ENCODE assay signal across 1 cellular context in genomic region chr22:20955548-20955947, GRCh38.
TF ChIP-seq lines count a peak whose summit lies in the region.

No MANE protein-coding gene starts in this region.

TF ChIP-seq in K562, 482 proteins besides CTCF, POLR2A, EP300 and RAD21 (continued from another document and continues in another):
- no peak for TF ChIP-seq TCF7 (IDR thresholded peaks at IDR 0.05; ENCODE audit: borderline replicate concordance)
- TF ChIP-seq SRF (CRISPR knock-in tag; IDR thresholded peaks at IDR 0.05): 0 out of 4 replicates have a peak, but pooled peaks of 1 of the 2 experiments have one; percentile 29
- no peak for TF ChIP-seq MYC (IDR thresholded peaks at IDR 0.05; ENCODE audit: low read depth, low read length)
- no peak for TF ChIP-seq MYC (CRISPR knock-in tag; IDR thresholded peaks at IDR 0.05; ENCODE audit: borderline replicate concordance, low read depth)
- no peak for TF ChIP-seq SAP30 (IDR thresholded peaks at IDR 0.05; ENCODE audit: borderline replicate concordance, insufficient read depth, low read depth, low read length, poor library complexity, severe bottlenecking)
- no peak for TF ChIP-seq RB1 (IDR thresholded peaks at IDR 0.05; ENCODE audit: low read depth)
- TF ChIP-seq ESRRB (CRISPR knock-in tag; IDR thresholded peaks at IDR 0.05; ENCODE audit: borderline replicate concordance): no peak
- TF ChIP-seq CBX3 (IDR thresholded peaks at IDR 0.05; ENCODE audit: borderline replicate concordance in 1 of 2, low read length in 2 of 2): 0 out of 3 replicates have a peak, but pooled peaks of 1 of the 2 experiments have one; percentile 11
- TF ChIP-seq ZKSCAN1 (IDR thresholded peaks at IDR 0.05; ENCODE audit: low read depth, low read length): peak; percentile 89
- TF ChIP-seq NR2F6 (CRISPR knock-in tag; IDR thresholded peaks at IDR 0.05): no peak
- TF ChIP-seq HOMEZ (CRISPR knock-in tag; IDR thresholded peaks at IDR 0.05): no peak
- no peak for TF ChIP-seq GATAD2A (IDR thresholded peaks at IDR 0.05)
- no peak for TF ChIP-seq EWSR1 (IDR thresholded peaks at IDR 0.05; ENCODE audit: borderline replicate concordance, low read depth, partially characterized antibody)
- TF ChIP-seq NR4A1 (CRISPR knock-in tag; IDR thresholded peaks at IDR 0.05): no peak
- TF ChIP-seq NR4A1 (tag; IDR thresholded peaks at IDR 0.05): no peak
- TF ChIP-seq ADNP (tag; IDR thresholded peaks at IDR 0.05): no peak
- TF ChIP-seq RBFOX2 (IDR thresholded peaks at IDR 0.05; ENCODE audit: low read depth, low read length): no peak
- TF ChIP-seq EHMT2 (IDR thresholded peaks at IDR 0.05): no peak
- TF ChIP-seq ZNF518B (CRISPR knock-in tag; IDR thresholded peaks at IDR 0.05): no peak
- TF ChIP-seq SRSF9 (IDR thresholded peaks at IDR 0.05; ENCODE audit: borderline replicate concordance, low read depth, low read length): no peak
- 0 out of 2 replicates have a peak, but pooled peaks have one; percentile 11 for TF ChIP-seq JUND (IDR thresholded peaks at IDR 0.05; ENCODE audit: borderline replicate concordance, low read depth, low read length)
- TF ChIP-seq JUND (tag; IDR thresholded peaks at IDR 0.05; ENCODE audit: borderline replicate concordance, low read depth, low read length): no peak
- no peak for TF ChIP-seq RHOXF2B (CRISPR knock-in tag; conservative IDR thresholded peaks at IDR 0.05)
- TF ChIP-seq ZBTB12 (CRISPR knock-in tag; IDR thresholded peaks at IDR 0.05): no peak
- no peak for TF ChIP-seq OTX1 (CRISPR knock-in tag; IDR thresholded peaks at IDR 0.05)
- TF ChIP-seq NFXL1 (CRISPR knock-in tag; IDR thresholded peaks at IDR 0.05): no peak
- TF ChIP-seq ZNF41 (CRISPR knock-in tag; conservative IDR thresholded peaks at IDR 0.05): 0 out of 2 replicates have a peak, but pooled peaks have one; percentile 36
- no peak for TF ChIP-seq RNF219 (CRISPR knock-in tag; IDR thresholded peaks at IDR 0.05)
- TF ChIP-seq XRCC4 (IDR thresholded peaks at IDR 0.05; ENCODE audit: extremely low read depth, insufficient read depth, insufficient read length): no peak
- no peak for TF ChIP-seq CHAMP1 (IDR thresholded peaks at IDR 0.05)
- 0 out of 2 replicates have a peak, but pooled peaks have one; percentile 19 for TF ChIP-seq ZNF511 (CRISPR knock-in tag; IDR thresholded peaks at IDR 0.05)
- TF ChIP-seq CHCHD3 (CRISPR knock-in tag; IDR thresholded peaks at IDR 0.05): no peak
- no peak for TF ChIP-seq SRSF3 (IDR thresholded peaks at IDR 0.05; ENCODE audit: insufficient read depth, low read length)
- no peak for TF ChIP-seq ZNF133 (CRISPR knock-in tag; IDR thresholded peaks at IDR 0.05)
- TF ChIP-seq ZBED1 (IDR thresholded peaks at IDR 0.05): no peak
- TF ChIP-seq ARNT (IDR thresholded peaks at IDR 0.05): no peak
- no peak for TF ChIP-seq ARID1B (IDR thresholded peaks at IDR 0.05)
- no peak for TF ChIP-seq ZNF253 (CRISPR knock-in tag; conservative IDR thresholded peaks at IDR 0.05)
- TF ChIP-seq RUNX1 (IDR thresholded peaks at IDR 0.05; ENCODE audit: low read depth): no peak
- TF ChIP-seq, protein P1, sequence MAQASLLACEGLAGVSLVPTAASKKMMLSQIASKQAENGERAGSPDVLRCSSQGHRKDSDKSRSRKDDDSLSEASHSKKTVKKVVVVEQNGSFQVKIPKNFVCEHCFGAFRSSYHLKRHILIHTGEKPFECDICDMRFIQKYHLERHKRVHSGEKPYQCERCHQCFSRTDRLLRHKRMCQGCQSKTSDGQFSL (CRISPR knock-in tag; IDR thresholded peaks at IDR 0.05): no peak
- TF ChIP-seq, protein P1 (tag; IDR thresholded peaks at IDR 0.05): no peak
- no peak; the same call in 1 of the 2 replicates for TF ChIP-seq ZFP30 (CRISPR knock-in tag; IDR thresholded peaks at IDR 0.05; ENCODE audit: borderline replicate concordance)
- no peak for TF ChIP-seq ZBTB8A (IDR thresholded peaks at IDR 0.05; ENCODE audit: partially characterized antibody)
- no peak for TF ChIP-seq FOXP1 (CRISPR knock-in tag; IDR thresholded peaks at IDR 0.05)
- no peak for TF ChIP-seq CC2D1A (IDR thresholded peaks at IDR 0.05)
- TF ChIP-seq GMEB1 (CRISPR knock-in tag; IDR thresholded peaks at IDR 0.05): no peak
- no peak for TF ChIP-seq ETS2 (tag; IDR thresholded peaks at IDR 0.05; ENCODE audit: borderline replicate concordance, poor library complexity, severe bottlenecking)
- TF ChIP-seq YBX1 (IDR thresholded peaks at IDR 0.05): no peak
- TF ChIP-seq ZNF449 (CRISPR knock-in tag; IDR thresholded peaks at IDR 0.05): no peak
- no peak for TF ChIP-seq ETS1 (conservative IDR thresholded peaks at IDR 0.05; ENCODE audit: control insufficient read depth, low read depth, low read length)
- TF ChIP-seq CAMTA2 (CRISPR knock-in tag; conservative IDR thresholded peaks at IDR 0.05): no peak
- no peak for TF ChIP-seq HLTF (IDR thresholded peaks at IDR 0.05)
- no peak for TF ChIP-seq NCOA6 (IDR thresholded peaks at IDR 0.05)
- TF ChIP-seq PHF21A (IDR thresholded peaks at IDR 0.05; ENCODE audit: borderline replicate concordance, low read depth): no peak
- TF ChIP-seq KAT7 (CRISPR knock-in tag; IDR thresholded peaks at IDR 0.05; ENCODE audit: borderline replicate concordance): no peak
- no peak for TF ChIP-seq CTBP1 (IDR thresholded peaks at IDR 0.05; ENCODE audit: borderline replicate concordance)
- no peak for TF ChIP-seq MAFF (IDR thresholded peaks at IDR 0.05; ENCODE audit: low read length)
- no peak for TF ChIP-seq TAF7 (tag; IDR thresholded peaks at IDR 0.05)
